Comparison of ENCODE assay signal across 8 cellular contexts in genomic region chr12:6891637-6892036, GRCh38. TPM values are rescaled to one million over a fixed set of nuclear protein-coding genes. Genes with fewer than 3 reads are reported as not detected.
A peak's percentile ranks its signal among the peaks of the same experiment; 100 is the strongest.
DNase-seq lines count a peak whose midpoint lies in the region; ATAC-seq and TF ChIP-seq lines count a peak whose summit lies in the region.

No MANE protein-coding gene starts in this region.

- H3K9ac ChIP-seq in parathyroid adenoma = no peak overlapping the region

- peak overlapping the region; percentile 49 to 76 for H3K4me3 ChIP-seq in Panc1 (ENCODE audit: low read depth in 2 of 2, low read length in 2 of 2)
- peak overlapping the region; percentile 29 to 61 (median 50) for H3K4me3 ChIP-seq in esophagus squamous epithelium
- H3K4me3 ChIP-seq in parathyroid adenoma (ENCODE audit: low read depth, low read length) = peak overlapping the region; percentile 59

- no peaks in the 10 kb centered on the region for H3K79me2 ChIP-seq in parathyroid adenoma

- WGBS in esophagus squamous epithelium, 2 donors = 66 to 97% methylated on average over 4 to 6 of the region's 6 CpGs

- in situ Hi-C loops in Panc1 (cut with HindIII; ENCODE audit: low pct_unique_long_range_greater_than_20kb, low sequenced_read_pairs) = no loop called here

- BruUV-seq in Panc1 (replicated peaks; lab: Mats Ljungman, UMichigan) = TSS peak; percentile 64

- no peaks in the 10 kb centered on the region for H3K27me3 ChIP-seq in Panc1 (ENCODE audit: control insufficient read depth, insufficient read depth, low read length)
- H3K27me3 ChIP-seq in esophagus squamous epithelium = no peaks in the 10 kb centered on the region
- no peaks in the 10 kb centered on the region for H3K27me3 ChIP-seq in parathyroid adenoma (ENCODE audit: control insufficient read depth, insufficient read depth, low read length)

- H2AFZ ChIP-seq in parathyroid adenoma = peak overlapping the region; percentile 96

- CTCF ChIA-PET in Panc1 (lab: Charles Lee) = interaction anchor here (0.8 to 1.0 kb wide), 2 partner anchors 18 to 22 kb away, joined by 4 read pairs; partner anchors contain the start of gene SPSB2

- peak; percentile 7 for ATAC-seq in GM19452 (IDR thresholded peaks at IDR 0.05; ENCODE audit: unreplicated experiment)
- peak; percentile 10; the same call in 1 of the 2 replicates for ATAC-seq in Panc1
- no peak for ATAC-seq in HG02798 (IDR thresholded peaks at IDR 0.05; ENCODE audit: poor library complexity, unreplicated experiment)
- no peak for ATAC-seq in GM19023 (IDR thresholded peaks at IDR 0.05; ENCODE audit: unreplicated experiment)

- POLR2A ChIA-PET in Panc1 (lab: Charles Lee) = interaction anchor here (0.6 to 1.0 kb wide), 2 partner anchors 19 to 173 kb away, joined by 3 read pairs; no protein-coding TSS in a partner anchor

- peak overlapping the region; percentile 74 for H3K4me2 ChIP-seq in parathyroid adenoma (ENCODE audit: low read length)

- H3K4me1 ChIP-seq in Panc1 (ENCODE audit: control insufficient read depth, insufficient read depth, low read length) = 0 out of 2 replicates have a peak, but pooled peaks cover 4% of the 10 kb centered on the region
- peaks cover 3 to 39% (median 6%) of the 10 kb centered on the region in 3 donors for H3K4me1 ChIP-seq in esophagus squamous epithelium
- peaks cover 6% of the 10 kb centered on the region for H3K4me1 ChIP-seq in parathyroid adenoma

- H3K9me3 ChIP-seq in Panc1 (ENCODE audit: control insufficient read depth, insufficient read depth, low read depth, low read length) (no peaks in the 10 kb centered on the region), esophagus squamous epithelium (no peaks in the 10 kb centered on the region), parathyroid adenoma (ENCODE audit: control insufficient read depth, low read length) (no peaks in the 10 kb centered on the region)

- H3K36me3 ChIP-seq in Panc1 (ENCODE audit: control insufficient read depth, insufficient read depth, low read length) (no peaks in the 10 kb centered on the region), esophagus squamous epithelium (no peaks in the 10 kb centered on the region), parathyroid adenoma (ENCODE audit: control insufficient read depth, insufficient read depth, low read length) (no peaks in the 10 kb centered on the region)

- peak overlapping the region; percentile 84 for H3K27ac ChIP-seq in Panc1 (ENCODE audit: low read length)
- H3K27ac ChIP-seq in esophagus squamous epithelium = peak overlapping the region; percentile 86 to 92 (median 88)
- H3K27ac ChIP-seq in parathyroid adenoma = peak overlapping the region; percentile 81

- intact Hi-C loops in Panc1 (cut with micrococcal nuclease; ENCODE audit: unreplicated experiment) (no loop called here), esophagus squamous epithelium (cut with DNase I) (no loop called here)

- no peak for TF ChIP-seq CTCF in Panc1 (IDR thresholded peaks at IDR 0.05)
- no peak for TF ChIP-seq CTCF in esophagus squamous epithelium (IDR thresholded peaks at IDR 0.05)
- no peak for TF ChIP-seq CTCF in parathyroid adenoma (IDR thresholded peaks at IDR 0.05)

- DNase-seq in Panc1 (ENCODE audit: low read depth, low spot score) (no peak), esophagus squamous epithelium (lab: John Stamatoyannopoulos, UW) (no peak), LoVo (ENCODE audit: low spot score) (no peak), NCI-H510A (lab: John Stamatoyannopoulos, UW) (no peak)

- TF ChIP-seq POLR2A in esophagus squamous epithelium (IDR thresholded peaks at IDR 0.05) = no peak

RNA-seq across cellular contexts. Expression of gene LRRC23, which starts 13.0 kb away (rescaled TPM):
- total RNA-seq in Panc1 (2021; ENCODE audit: unreplicated experiment) (6.5 TPM), esophagus squamous epithelium (1 to 10 TPM; 2.3 to 5.9 (median 4.8) TPM)
- 8.2 TPM for polyA plus RNA-seq in Panc1 (2012; ENCODE audit: insufficient read length)

RNA-seq across cellular contexts. Expression of gene SPSB2, which starts 18.5 kb away (rescaled TPM):
- total RNA-seq in Panc1 (2021; ENCODE audit: unreplicated experiment) = 11.6 TPM
- 10.6 TPM for polyA plus RNA-seq in Panc1 (2012; ENCODE audit: insufficient read length)
- 10 to 100 TPM in 1 of 4 donors, 1 to 10 TPM in 3; 4.3 to 15.8 (median 7.9) TPM for total RNA-seq in esophagus squamous epithelium

RNA-seq across cellular contexts. Expression of gene ENO2, which starts 22.7 kb away (rescaled TPM):
- total RNA-seq in Panc1 (2021; ENCODE audit: unreplicated experiment) (33.5 TPM), esophagus squamous epithelium (1 to 10 TPM; 5.0 to 8.0 (median 5.5) TPM)
- polyA plus RNA-seq in Panc1 (2012; ENCODE audit: insufficient read length) = 70.3 TPM

RNA-seq across cellular contexts. Expression of gene TPI1, which starts 24.3 kb away (rescaled TPM):
- total RNA-seq in Panc1 (2021; ENCODE audit: unreplicated experiment) (693 TPM), esophagus squamous epithelium (100 to 1,000 TPM; 547 to 938 (median 723) TPM)
- polyA plus RNA-seq in Panc1 (2012; ENCODE audit: insufficient read length) = 1,013 TPM

RNA-seq across cellular contexts. Expression of gene ATN1, which starts 36.1 kb away (rescaled TPM):
- 82.3 TPM for total RNA-seq in Panc1 (2021; ENCODE audit: unreplicated experiment)
- 95.7 TPM for polyA plus RNA-seq in Panc1 (2012; ENCODE audit: insufficient read length)
- 10 to 100 TPM; 12.2 to 28.8 (median 22.2) TPM for total RNA-seq in esophagus squamous epithelium

Comparison
In these comparisons a context has a peak if more than half of its experiments do, and no peak if none do; other contexts are left out.
1. ATAC-seq: peak in GM19452 (single experiment) and Panc1 (single experiment); none in HG02798 (single experiment) and GM19023 (single experiment).
2. Peak in every context shown above with its lines, with median percentiles within 50 percentile points of each other: H3K27ac ChIP-seq and H3K4me3 ChIP-seq.